In the genomic region with DNA sequence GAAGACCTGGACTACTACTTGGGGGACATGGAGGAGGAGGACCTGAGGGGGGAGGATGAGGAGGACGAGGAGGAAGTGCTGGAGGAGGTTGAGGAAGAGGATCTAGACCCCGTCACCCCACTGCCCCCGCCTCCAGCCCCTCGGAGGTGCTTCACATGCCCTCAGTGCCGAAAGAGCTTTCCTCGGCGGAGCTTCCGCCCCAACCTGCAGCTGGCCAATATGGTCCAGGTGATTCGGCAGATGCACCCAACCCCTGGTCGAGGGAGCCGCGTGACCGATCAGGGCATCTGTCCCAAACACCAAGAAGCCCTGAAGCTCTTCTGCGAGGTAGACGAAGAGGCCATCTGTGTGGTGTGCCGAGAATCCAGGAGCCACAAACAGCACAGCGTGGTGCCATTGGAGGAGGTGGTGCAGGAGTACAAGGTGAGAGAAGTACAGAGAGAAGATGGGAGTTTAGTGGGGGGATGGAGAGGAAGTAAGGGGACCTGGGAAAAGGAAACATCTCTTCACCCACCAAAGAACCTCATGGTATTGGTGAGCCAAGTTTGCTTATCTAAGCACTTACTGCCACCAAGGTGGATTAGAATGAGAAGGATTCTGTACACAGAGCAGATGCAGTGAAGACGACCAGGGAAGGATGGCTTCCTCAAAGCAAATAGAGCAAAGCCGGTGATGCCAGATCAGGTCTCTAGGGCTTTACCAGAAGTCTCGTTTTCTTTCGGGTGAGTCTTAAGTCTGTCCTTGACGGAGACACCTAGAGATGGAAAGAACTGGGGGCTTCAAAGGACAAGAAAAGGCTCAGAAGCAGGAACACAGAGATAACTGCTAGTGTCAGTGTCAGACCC, we compare ENCODE assay signal across 1 cellular context.
TF ChIP-seq lines count a peak whose summit lies in the region.

No MANE protein-coding gene starts in this region.

TF ChIP-seq in endothelial cell of umbilical vein, 7 proteins besides CTCF, POLR2A, EP300 and RAD21:
- TF ChIP-seq, protein P1, sequence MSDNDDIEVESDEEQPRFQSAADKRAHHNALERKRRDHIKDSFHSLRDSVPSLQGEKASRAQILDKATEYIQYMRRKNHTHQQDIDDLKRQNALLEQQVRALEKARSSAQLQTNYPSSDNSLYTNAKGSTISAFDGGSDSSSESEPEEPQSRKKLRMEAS (IDR thresholded peaks at IDR 0.05; ENCODE audit: insufficient read depth, insufficient read length) = no peak
- TF ChIP-seq POLR2AphosphoS5 (IDR thresholded peaks at IDR 0.05; ENCODE audit: insufficient read depth, low read depth, low read length) (no peak), JUN (IDR thresholded peaks at IDR 0.05; ENCODE audit: borderline replicate concordance, insufficient read depth, insufficient read length, low read depth) (no peak), FOS (IDR thresholded peaks at IDR 0.05; ENCODE audit: borderline replicate concordance, insufficient read depth, low read length) (no peak), MYC (IDR thresholded peaks at IDR 0.05; ENCODE audit: low read depth, low read length) (no peak), GATA2 (IDR thresholded peaks at IDR 0.05; ENCODE audit: insufficient read depth, insufficient read length, low read depth, low read length) (no peak), EZH2 (IDR thresholded peaks at IDR 0.05; ENCODE audit: borderline replicate concordance, low read depth, low read length, severe bottlenecking) (no peak)
